Comparison of ENCODE assay signal across 7 cellular contexts in genomic region chr10:4903126-4903525, GRCh38.
DNase-seq lines count a peak whose midpoint lies in the region; ATAC-seq, FAIRE-seq and TF ChIP-seq lines count a peak whose summit lies in the region.
"Not testable (repeated sequence)": the region's sequence is repeated elsewhere in the genome, so short reads cannot be mapped to it uniquely, and the experiment has no call there.

No MANE protein-coding gene starts in this region.

- not testable (repeated sequence) for H3K27me3 ChIP-seq in KMS-11 (ENCODE audit: insufficient read depth, low read depth); ascending aorta; esophagus squamous epithelium; HepG2 (ENCODE audit: control insufficient read depth in 1 of 2, insufficient read depth in 2 of 2, low read length in 2 of 2); gastrocnemius medialis

- H3K27ac Mint-ChIP-seq in activated CD4-positive, alpha-beta T cell treated with anti-CD3 and anti-CD28 coated beads, Interleukin-2, amount 10 ng/mL, durations not matched to agents 7 days and 5 days: peak overlapping the region; percentile 62
- H3K27ac Mint-ChIP-seq in activated T-helper 2 cell treated with anti-CD3 and anti-CD28 coated beads, Interferon-gamma antibody, Interleukin-2, Interleukin-4, amounts not matched to agents 10 μg/mL and 5 μg/mL and 100 μg/mL, durations not matched to agents 14 hours and 24 hours and 36 hours: peak overlapping the region; percentile 71

- not testable (repeated sequence) for H3K9me3 Mint-ChIP-seq in activated CD4-positive, alpha-beta T cell treated with anti-CD3 and anti-CD28 coated beads, Interleukin-2, amount 10 ng/mL, durations not matched to agents 7 days and 5 days; activated T-helper 2 cell treated with anti-CD3 and anti-CD28 coated beads, Interferon-gamma antibody, Interleukin-2, Interleukin-4, amounts not matched to agents 10 μg/mL and 5 μg/mL and 100 μg/mL, durations not matched to agents 14 hours and 24 hours and 36 hours

- not testable (repeated sequence) for H3K79me2 ChIP-seq in KMS-11 (ENCODE audit: insufficient read depth, low read depth); HepG2 (ENCODE audit: insufficient read depth, low read length)

- not testable (repeated sequence) for TF ChIP-seq CTCF in KMS-11 (conservative IDR thresholded peaks at IDR 0.05; ENCODE audit: low read depth, low read length); ascending aorta (IDR thresholded peaks at IDR 0.05); esophagus squamous epithelium (IDR thresholded peaks at IDR 0.05); HepG2 (CRISPR knock-in tag; IDR thresholded peaks at IDR 0.05); gastrocnemius medialis (IDR thresholded peaks at IDR 0.05 in 4 of 5, conservative IDR thresholded peaks at IDR 0.05 in 1 of 5)

- not testable (repeated sequence) for TF ChIP-seq EP300 in HepG2 (IDR thresholded peaks at IDR 0.05; ENCODE audit: low read depth in 2 of 2, low read length in 2 of 2); HepG2 (CRISPR knock-in tag; IDR thresholded peaks at IDR 0.05; ENCODE audit: borderline replicate concordance)

- H3K9ac ChIP-seq in KMS-11; HepG2 (ENCODE audit: insufficient read depth, low read depth, low read length): not testable (repeated sequence)

- H3K4me3 ChIP-seq in KMS-11 (IDR thresholded peaks at IDR 0.05; ENCODE audit: insufficient read depth, low read depth, low read length); ascending aorta; esophagus squamous epithelium; HepG2 (replicated peaks in 1 of 3; ENCODE audit: insufficient read depth in 1 of 3, low read depth in 2 of 3, low read length in 3 of 3); gastrocnemius medialis: not testable (repeated sequence)

- DNase-seq in activated CD4-positive, alpha-beta T cell treated with anti-CD3 and anti-CD28 coated beads, Interleukin-2, amount 10 ng/mL, durations not matched to agents 7 days and 5 days; activated T-helper 2 cell treated with anti-CD3 and anti-CD28 coated beads, Interferon-gamma antibody, Interleukin-2, Interleukin-4, amounts not matched to agents 10 μg/mL and 5 μg/mL and 100 μg/mL, durations not matched to agents 14 hours and 24 hours and 36 hours (ENCODE audit: low spot score); ascending aorta (ENCODE audit: low spot score in 2 of 2); esophagus squamous epithelium (lab: John Stamatoyannopoulos, UW); HepG2 (ENCODE audit: low spot score); gastrocnemius medialis: not testable (repeated sequence)

- POLR2A ChIA-PET in activated CD4-positive, alpha-beta T cell treated with anti-CD3 and anti-CD28 coated beads, Interleukin-2, amount 10 ng/mL, durations not matched to agents 7 days and 5 days (lab: Charles Lee); HepG2 (lab: Yijun Ruan, JAX): not testable (repeated sequence)

- not testable (repeated sequence) for BruUV-seq in HepG2 (replicated peaks; lab: Mats Ljungman, UMichigan)

- CTCF ChIA-PET in activated CD4-positive, alpha-beta T cell treated with anti-CD3 and anti-CD28 coated beads, Interleukin-2, amount 10 ng/mL, durations not matched to agents 7 days and 5 days (lab: Charles Lee); HepG2 (lab: Yijun Ruan, JAX; ENCODE audit: low intra/inter-chr PET ratio, low total read pairs): not testable (repeated sequence)

- not testable (repeated sequence) for TF ChIP-seq POLR2A in esophagus squamous epithelium (IDR thresholded peaks at IDR 0.05); HepG2 (IDR thresholded peaks at IDR 0.05; ENCODE audit: insufficient read depth in 1 of 2, low read depth in 2 of 2, low read length in 2 of 2); gastrocnemius medialis (IDR thresholded peaks at IDR 0.05)

- H3K4me1 ChIP-seq in KMS-11 (ENCODE audit: low read depth, poor library complexity, severe bottlenecking): not testable (repeated sequence)
- peaks cover 0 to 27% of the 10 kb centered on the region in 2 donors for H3K4me1 ChIP-seq in ascending aorta
- peaks cover 4 to 27% (median 12%) of the 10 kb centered on the region in 3 donors for H3K4me1 ChIP-seq in esophagus squamous epithelium
- peaks cover 16% of the 10 kb centered on the region for H3K4me1 ChIP-seq in HepG2 (ENCODE audit: insufficient read depth, low read length)
- peaks cover 7 to 16% of the 10 kb centered on the region in 2 donors for H3K4me1 ChIP-seq in gastrocnemius medialis

- intact Hi-C loops in activated T-helper 2 cell treated with anti-CD3 and anti-CD28 coated beads, Interferon-gamma antibody, Interleukin-2, Interleukin-4, amounts not matched to agents 10 μg/mL and 5 μg/mL and 100 μg/mL, durations not matched to agents 14 hours and 24 hours and 36 hours (cut with micrococcal nuclease): loop anchor here (2.0 kb wide), 1 partner anchor 392 kb away; no protein-coding TSS in a partner anchor
- intact Hi-C loops in ascending aorta (cut with DNase I): loop anchor here (5.0 kb wide), 2 partner anchors 39 to 51 kb away; no protein-coding TSS in a partner anchor
- intact Hi-C loops in esophagus squamous epithelium (cut with DNase I); HepG2 (cut with micrococcal nuclease; ENCODE audit: unreplicated experiment); gastrocnemius medialis (cut with DNase I; ENCODE audit: low total_unique reads): not testable (repeated sequence)

- H3K4me3 Mint-ChIP-seq in activated CD4-positive, alpha-beta T cell treated with anti-CD3 and anti-CD28 coated beads, Interleukin-2, amount 10 ng/mL, durations not matched to agents 7 days and 5 days; activated T-helper 2 cell treated with anti-CD3 and anti-CD28 coated beads, Interferon-gamma antibody, Interleukin-2, Interleukin-4, amounts not matched to agents 10 μg/mL and 5 μg/mL and 100 μg/mL, durations not matched to agents 14 hours and 24 hours and 36 hours (ENCODE audit: low read depth): not testable (repeated sequence)

- not testable (repeated sequence) for H4K20me1 ChIP-seq in KMS-11 (ENCODE audit: insufficient read depth); HepG2 (ENCODE audit: insufficient read depth, low read length)

- WGBS in esophagus squamous epithelium, 2 donors: 73 to 82% methylated on average over 7 of the region's 7 CpGs
- 41% methylated on average over 7 of the region's 7 CpGs for WGBS in HepG2 (ENCODE audit: low lambda C conversion rate)

- ATAC-seq in HepG2, gastrocnemius medialis: not testable (repeated sequence)

- H3K36me3 ChIP-seq in KMS-11 (ENCODE audit: insufficient read depth); ascending aorta; esophagus squamous epithelium; HepG2 (replicated peaks in 1 of 2; ENCODE audit: control insufficient read depth in 1 of 2, insufficient read depth in 2 of 2, low read length in 2 of 2); gastrocnemius medialis: not testable (repeated sequence)

- peak overlapping the region; percentile 11; the same call in 1 of the 2 replicates for H3K4me2 ChIP-seq in KMS-11
- peak overlapping the region; percentile 62; the same call in 1 of the 2 replicates for H3K4me2 ChIP-seq in HepG2 (ENCODE audit: low read depth, low read length)

- TF ChIP-seq RAD21 in HepG2 (CRISPR knock-in tag; IDR thresholded peaks at IDR 0.05): not testable (repeated sequence)

- not testable (repeated sequence) for H3K36me3 Mint-ChIP-seq in activated CD4-positive, alpha-beta T cell treated with anti-CD3 and anti-CD28 coated beads, Interleukin-2, amount 10 ng/mL, durations not matched to agents 7 days and 5 days (ENCODE audit: low read depth); activated T-helper 2 cell treated with anti-CD3 and anti-CD28 coated beads, Interferon-gamma antibody, Interleukin-2, Interleukin-4, amounts not matched to agents 10 μg/mL and 5 μg/mL and 100 μg/mL, durations not matched to agents 14 hours and 24 hours and 36 hours (ENCODE audit: low read depth)

- H3K27ac ChIP-seq in KMS-11; HepG2 (ENCODE audit: extremely low read length, insufficient read depth, low read length): not testable (repeated sequence)
- peak overlapping the region; percentile 67 to 73 for H3K27ac ChIP-seq in ascending aorta
- peak overlapping the region; percentile 56 to 82 (median 77) for H3K27ac ChIP-seq in esophagus squamous epithelium
- H3K27ac ChIP-seq in gastrocnemius medialis: peak overlapping the region in 3 of 4 donors; percentile 36 to 76 (median 59)

- H3K4me1 Mint-ChIP-seq in activated CD4-positive, alpha-beta T cell treated with anti-CD3 and anti-CD28 coated beads, Interleukin-2, amount 10 ng/mL, durations not matched to agents 7 days and 5 days: peaks cover 11% of the 10 kb centered on the region
- H3K4me1 Mint-ChIP-seq in activated T-helper 2 cell treated with anti-CD3 and anti-CD28 coated beads, Interferon-gamma antibody, Interleukin-2, Interleukin-4, amounts not matched to agents 10 μg/mL and 5 μg/mL and 100 μg/mL, durations not matched to agents 14 hours and 24 hours and 36 hours (ENCODE audit: low read depth): peaks cover 12% of the 10 kb centered on the region

- not testable (repeated sequence) for H3K27me3 Mint-ChIP-seq in activated CD4-positive, alpha-beta T cell treated with anti-CD3 and anti-CD28 coated beads, Interleukin-2, amount 10 ng/mL, durations not matched to agents 7 days and 5 days; activated T-helper 2 cell treated with anti-CD3 and anti-CD28 coated beads, Interferon-gamma antibody, Interleukin-2, Interleukin-4, amounts not matched to agents 10 μg/mL and 5 μg/mL and 100 μg/mL, durations not matched to agents 14 hours and 24 hours and 36 hours (ENCODE audit: low read depth)

- in situ Hi-C loops in HepG2 (cut with HindIII; ENCODE audit: extremely low pct_ligation_motif_present, low pct_unique_long_range_greater_than_20kb); gastrocnemius medialis (cut with MboI; ENCODE audit: low sequenced_read_pairs in 4 of 4): not testable (repeated sequence)

- not testable (repeated sequence) for H3K9me3 ChIP-seq in ascending aorta; esophagus squamous epithelium; HepG2 (ENCODE audit: low read length); gastrocnemius medialis

- H2AFZ ChIP-seq in KMS-11 (ENCODE audit: low read depth); HepG2 (ENCODE audit: low read length): not testable (repeated sequence)

- FAIRE-seq in HepG2 (lab: Jason Lieb, UNC): not testable (repeated sequence)
